ENCODE assay signal across 19 cellular contexts in genomic region chr3:113021471-113021870, GRCh38. TPM values are rescaled to one million over a fixed set of nuclear protein-coding genes. Genes with fewer than 3 reads are reported as not detected.
A peak's percentile ranks its signal among the peaks of the same experiment; 100 is the strongest.
DNase-seq lines count a peak whose midpoint lies in the region; ATAC-seq, FAIRE-seq and TF ChIP-seq lines count a peak whose summit lies in the region.
"Had no signal": no experiment of that assay in that cellular context is flagged by ENCODE, and none has a peak within 500 bp of the region (broad histone marks: within the 10 kb centered on the region; RNA-seq: fewer than 3 reads in every experiment).

No MANE protein-coding gene starts in this region.

- H3K79me2 ChIP-seq in DND-41 (ENCODE audit: insufficient read depth, low read length) (peaks cover 45% of the 10 kb centered on the region), mammary epithelial cell (ENCODE audit: insufficient read depth, low read length) (peaks cover 30% of the 10 kb centered on the region)

- no TSS peak for BruUV-seq in mammary epithelial cell (replicated peaks; lab: Mats Ljungman, UMichigan)

- H4K20me1 ChIP-seq in DND-41 (ENCODE audit: insufficient read depth, low read length) (no peaks in the 10 kb centered on the region), mammary epithelial cell (ENCODE audit: insufficient read depth, low read length) (no peaks in the 10 kb centered on the region)

- CTCF ChIA-PET in CD4-positive, alpha-beta T cell (lab: Charles Lee) = interaction anchor here (0.6 to 1.8 kb wide), 4 partner anchors 30 to 213 kb away, joined by 3 to 7 read pairs (median 4); partner anchors contain the start of gene GTPBP8
- CTCF ChIA-PET in mammary epithelial cell (lab: Charles Lee; ENCODE audit: low non-redundant PET) (no interaction called here), RWPE1 (lab: Yijun Ruan, JAX) (interaction anchor here (0.6 to 0.7 kb wide), 3 partner anchors 55 to 547 kb away, joined by 3 read pairs; no protein-coding TSS in a partner anchor)
- CTCF ChIA-PET in naive thymus-derived CD4-positive, alpha-beta T cell (lab: Charles Lee) = interaction anchor here (0.7 to 1.0 kb wide), 2 partner anchors 29 to 896 kb away, joined by 3 read pairs; no protein-coding TSS in a partner anchor

- in situ Hi-C loops in mammary epithelial cell (cut with MboI; ENCODE audit: low sequenced_read_pairs in 2 of 2) = no loop called here

- no peak for TF ChIP-seq CTCF in CD4-positive, alpha-beta T cell (IDR thresholded peaks at IDR 0.05)
- TF ChIP-seq CTCF in DND-41 (IDR thresholded peaks at IDR 0.05; ENCODE audit: borderline replicate concordance, extremely low read depth, low read length, poor library complexity, severe bottlenecking) (no peak), mammary epithelial cell (conservative IDR thresholded peaks at IDR 0.05 in 1 of 2, IDR thresholded peaks at IDR 0.05 in 1 of 2; ENCODE audit: extremely low read depth in 1 of 2, insufficient read depth in 1 of 2, low read depth in 1 of 2, low read length in 2 of 2) (no peak), RWPE1 (conservative IDR thresholded peaks at IDR 0.05; ENCODE audit: low read depth) (no peak)

- no peak overlapping the region for H3K4me3 Mint-ChIP-seq in CD4-positive, alpha-beta T cell
- H3K4me3 Mint-ChIP-seq in naive thymus-derived CD4-positive, alpha-beta T cell = peak overlapping the region in 1 of 10 donors; percentile 89

- H3K4me2 ChIP-seq in DND-41 (ENCODE audit: insufficient read depth, low read length) (no peak overlapping the region), mammary epithelial cell (ENCODE audit: insufficient read depth, low read depth, low read length) (no peak overlapping the region)

- H2AFZ ChIP-seq in DND-41 (ENCODE audit: low read depth, low read length) = 0 out of 2 replicates have a peak overlapping the region, but pooled peaks have one; percentile 56
- H2AFZ ChIP-seq in mammary epithelial cell (ENCODE audit: low read depth, low read length) = peak overlapping the region; percentile 47

- H3K4me1 ChIP-seq in DND-41 (ENCODE audit: insufficient read depth, low read length) = peaks cover 41% of the 10 kb centered on the region
- peaks cover 23% of the 10 kb centered on the region for H3K4me1 ChIP-seq in mammary epithelial cell (ENCODE audit: insufficient read depth, low read length)
- peaks cover 19 to 21% of the 10 kb centered on the region in 2 donors for H3K4me1 ChIP-seq in naive thymus-derived CD4-positive, alpha-beta T cell (ENCODE audit: control insufficient read depth in 2 of 2, insufficient read depth in 2 of 2, low read length in 2 of 2)

- no peak overlapping the region for H3K9ac ChIP-seq in DND-41 (ENCODE audit: low read depth, low read length)
- no peak overlapping the region for H3K9ac ChIP-seq in mammary epithelial cell (ENCODE audit: insufficient read depth, low read length)

- 39% methylated on average over 2 of the region's 2 CpGs for WGBS in mammary epithelial cell (ENCODE audit: low coverage, missing lambda C conversion rate)

- FAIRE-seq in GM19239 (lab: Jason Lieb, UNC) = no peak
- FAIRE-seq: A204.1, GM12878, H1 had no signal

- intact Hi-C loops in CD4-positive, alpha-beta T cell (cut with DNase I, micrococcal nuclease) = loop anchor here in 1 of 2 experiments (5.0 to 10.0 kb wide), 2 partner anchors 34 to 723 kb away; partner anchors contain the start of genes ATP6V1A and NAA50
- intact Hi-C loops in mammary epithelial cell (cut with micrococcal nuclease) = no loop called here
- intact Hi-C loops in naive thymus-derived CD4-positive, alpha-beta T cell (cut with micrococcal nuclease) = no loop called here

- no peaks in the 10 kb centered on the region for H3K27me3 ChIP-seq in CD4-positive, alpha-beta T cell (ENCODE audit: control insufficient read depth, insufficient read depth, low read length)
- H3K27me3 ChIP-seq in DND-41 (ENCODE audit: insufficient read depth, low read length, poor library complexity) (no peaks in the 10 kb centered on the region), mammary epithelial cell (ENCODE audit: insufficient read depth, low read length) (no peaks in the 10 kb centered on the region)
- H3K27me3 ChIP-seq in naive thymus-derived CD4-positive, alpha-beta T cell (ENCODE audit: control insufficient read depth in 2 of 2, insufficient read depth in 2 of 2, low read length in 2 of 2) = no peaks in the 10 kb centered on the region

- H3K27ac ChIP-seq in CD4-positive, alpha-beta T cell (ENCODE audit: low read depth, low read length) = no peak overlapping the region
- H3K27ac ChIP-seq in DND-41 (ENCODE audit: low read length) (no peak overlapping the region), mammary epithelial cell (ENCODE audit: insufficient read depth, low read depth, low read length) (no peak overlapping the region), RWPE1 (no peak overlapping the region)
- no peak overlapping the region for H3K27ac ChIP-seq in naive thymus-derived CD4-positive, alpha-beta T cell (ENCODE audit: low read depth, low read length)

- no peak for ATAC-seq in CD4-positive, alpha-beta T cell (ENCODE audit: poor library complexity)
- ATAC-seq in DND-41 (ENCODE audit: insufficient read depth, low read depth) (no peak), GM18502 (IDR thresholded peaks at IDR 0.05; ENCODE audit: poor library complexity, unreplicated experiment) (no peak)
- ATAC-seq in naive thymus-derived CD4-positive, alpha-beta T cell = no peak
- ATAC-seq: CD8-positive, alpha-beta T cell; GM12878 had no signal

- dilution Hi-C loops in mammary epithelial cell (cut with HindIII; ENCODE audit: low sequenced_read_pairs) = no loop called here

- no peak overlapping the region for H3K4me3 ChIP-seq in DND-41 (ENCODE audit: low read depth in 1 of 2, low read length in 2 of 2)
- H3K4me3 ChIP-seq in mammary epithelial cell (replicated peaks in 1 of 3; ENCODE audit: insufficient read depth in 1 of 3, low read depth in 2 of 3, low read length in 3 of 3) = no peak overlapping the region
- no peak overlapping the region for H3K4me3 ChIP-seq in naive thymus-derived CD4-positive, alpha-beta T cell (ENCODE audit: low read length)
- H3K4me3 ChIP-seq: GM12878, HAP-1 had no signal

- no peak for DNase-seq in CD4-positive, alpha-beta T cell
- DNase-seq in DND-41 (no peak), mammary epithelial cell (peak; percentile 49), RWPE1 (ENCODE audit: low spot score) (no peak), GM19239 (ENCODE audit: insufficient read length, low spot score) (no peak)
- DNase-seq in naive thymus-derived CD4-positive, alpha-beta T cell = no peak
- DNase-seq: C1 segment of cervical spinal cord; Caco-2; CD8-positive, alpha-beta T cell; DMS53 had no signal

- peak overlapping the region; percentile 95 for H3K27ac Mint-ChIP-seq in CD4-positive, alpha-beta T cell
- H3K27ac Mint-ChIP-seq in naive thymus-derived CD4-positive, alpha-beta T cell = peak overlapping the region in 5 of 9 donors; percentile 87 to 94 (median 88)

- POLR2A ChIA-PET in CD4-positive, alpha-beta T cell (lab: Charles Lee) = interaction anchor here (1.3 to 8.9 kb wide), 2 partner anchors 14 kb away, joined by 3 to 114 read pairs; no protein-coding TSS in a partner anchor
- POLR2A ChIA-PET in naive thymus-derived CD4-positive, alpha-beta T cell (lab: Charles Lee) = interaction anchor here (0.7 to 9.6 kb wide), 4 partner anchors 15 to 310 kb away, joined by 3 to 106 read pairs (median 3); no protein-coding TSS in a partner anchor
- POLR2A ChIA-PET in RWPE1 (lab: Yijun Ruan, JAX; ENCODE audit: low non-redundant PET) = no interaction called here

- no peaks in the 10 kb centered on the region for H3K9me3 Mint-ChIP-seq in CD4-positive, alpha-beta T cell
- peaks cover 0 to 2% (median 0%) of the 10 kb centered on the region in 11 donors for H3K9me3 Mint-ChIP-seq in naive thymus-derived CD4-positive, alpha-beta T cell
- H3K9me3 Mint-ChIP-seq: CD8-positive, alpha-beta T cell; IgD-negative memory B cell had no signal

- no peaks in the 10 kb centered on the region for H3K27me3 Mint-ChIP-seq in CD4-positive, alpha-beta T cell
- no peaks in the 10 kb centered on the region for H3K27me3 Mint-ChIP-seq in naive thymus-derived CD4-positive, alpha-beta T cell
- H3K27me3 Mint-ChIP-seq: B cell, IgD-negative memory B cell had no signal

- peaks cover 20% of the 10 kb centered on the region for H3K36me3 ChIP-seq in DND-41 (ENCODE audit: insufficient read depth, low read length)
- H3K36me3 ChIP-seq in mammary epithelial cell (ENCODE audit: insufficient read depth, low read length) = no peaks in the 10 kb centered on the region
- no peaks in the 10 kb centered on the region for H3K36me3 ChIP-seq in naive thymus-derived CD4-positive, alpha-beta T cell (ENCODE audit: control insufficient read depth in 2 of 3, insufficient read depth in 3 of 3, low read length in 3 of 3)

- no peaks in the 10 kb centered on the region for H3K9me3 ChIP-seq in CD4-positive, alpha-beta T cell (ENCODE audit: control insufficient read depth, low read length)
- H3K9me3 ChIP-seq in DND-41 (ENCODE audit: insufficient read depth, low read length, severe bottlenecking) = no peaks in the 10 kb centered on the region
- H3K9me3 ChIP-seq in mammary epithelial cell (replicated peaks; ENCODE audit: insufficient read depth, low read length) = no peaks in the 10 kb centered on the region
- no peaks in the 10 kb centered on the region for H3K9me3 ChIP-seq in naive thymus-derived CD4-positive, alpha-beta T cell (ENCODE audit: control insufficient read depth in 2 of 3, low read length in 3 of 3)
- H3K9me3 ChIP-seq: Caco-2, HAP-1 had no signal

- H3K36me3 Mint-ChIP-seq in CD4-positive, alpha-beta T cell (ENCODE audit: low read depth) = peaks cover 18% of the 10 kb centered on the region
- peaks cover 0 to 11% (median 11%) of the 10 kb centered on the region in 5 donors for H3K36me3 Mint-ChIP-seq in naive thymus-derived CD4-positive, alpha-beta T cell

- peaks cover 57% of the 10 kb centered on the region for H3K4me1 Mint-ChIP-seq in CD4-positive, alpha-beta T cell (ENCODE audit: low read depth)
- H3K4me1 Mint-ChIP-seq in naive thymus-derived CD4-positive, alpha-beta T cell = peaks cover 37 to 67% (median 50%) of the 10 kb centered on the region in 7 donors

RNA-seq across cellular contexts. Expression of gene GTPBP8, which starts 30.7 kb away (rescaled TPM):
- total RNA-seq in CD4-positive, alpha-beta T cell = 10 to 100 TPM; 27.0 to 30.3 TPM
- total RNA-seq in mammary epithelial cell = 10 to 100 TPM; 18.0 to 31.8 TPM
- 22.7 TPM for polyA plus RNA-seq in mammary epithelial cell
- 7.8 TPM for polyA minus RNA-seq in mammary epithelial cell
- 10 to 100 TPM; 12.6 to 49.1 (median 26.4) TPM for total RNA-seq in naive thymus-derived CD4-positive, alpha-beta T cell
- polyA plus RNA-seq in naive thymus-derived CD4-positive, alpha-beta T cell = 10 to 100 TPM; 31.1 to 32.8 TPM

RNA-seq across cellular contexts. Expression of gene CD200R1, which starts 46.6 kb away (rescaled TPM):
- total RNA-seq in CD4-positive, alpha-beta T cell = 1 to 10 TPM; 4.0 to 4.7 TPM
- total RNA-seq in mammary epithelial cell = under 1 TPM in 1 of 2 donors, not detected in 1; 0.33 TPM
- not detected for polyA plus RNA-seq in mammary epithelial cell
- polyA minus RNA-seq in mammary epithelial cell = not detected
- 10 to 100 TPM; 11.2 to 22.9 (median 17.8) TPM for total RNA-seq in naive thymus-derived CD4-positive, alpha-beta T cell
- 10 to 100 TPM; 18.8 to 20.9 TPM for polyA plus RNA-seq in naive thymus-derived CD4-positive, alpha-beta T cell
- total RNA-seq: Daoy, H1, HT1080 had no signal
